ENCODE assay signal across 9 cellular contexts in genomic region chr1:12434686-12435085, GRCh38.
DNase-seq lines count a peak whose midpoint lies in the region; ATAC-seq, FAIRE-seq and TF ChIP-seq lines count a peak whose summit lies in the region.
"Had no signal": no experiment of that assay in that cellular context is flagged by ENCODE, and none has a peak within 500 bp of the region (broad histone marks: within the 10 kb centered on the region; RNA-seq: fewer than 3 reads in every experiment).

No MANE protein-coding gene starts in this region.

- H3K4me2 ChIP-seq in keratinocyte (ENCODE audit: control insufficient read depth, extremely low read depth, insufficient read depth, low read depth, low read length) = peak overlapping the region; percentile 30

- no peaks in the 10 kb centered on the region for H3K79me2 ChIP-seq in keratinocyte (ENCODE audit: control insufficient read depth, insufficient read depth, low read length)

- H4K20me1 ChIP-seq in keratinocyte (ENCODE audit: control insufficient read depth, extremely low read depth, insufficient read depth, low read length) = no peaks in the 10 kb centered on the region

- no peaks in the 10 kb centered on the region for H3K27me3 Mint-ChIP-seq in activated CD4-positive, alpha-beta T cell treated with anti-CD3 and anti-CD28 coated beads, Interleukin-2, amount 10 ng/mL, durations not matched to agents 7 days and 5 days
- no peaks in the 10 kb centered on the region for H3K27me3 Mint-ChIP-seq in activated T-helper 2 cell treated with anti-CD3 and anti-CD28 coated beads, Interferon-gamma antibody, Interleukin-2, Interleukin-4, amounts not matched to agents 10 μg/mL and 5 μg/mL and 100 μg/mL, durations not matched to agents 14 hours and 24 hours and 36 hours (ENCODE audit: low read depth)

- no peak for ATAC-seq in HG03520 (IDR thresholded peaks at IDR 0.05; ENCODE audit: unreplicated experiment)
- ATAC-seq in HG02970 (IDR thresholded peaks at IDR 0.05; ENCODE audit: low FRiP score, unreplicated experiment) = no peak

- CTCF ChIA-PET in activated CD4-positive, alpha-beta T cell treated with anti-CD3 and anti-CD28 coated beads, Interleukin-2, amount 10 ng/mL, durations not matched to agents 7 days and 5 days (lab: Charles Lee) = interaction anchor here (0.6 to 1.9 kb wide), 7 partner anchors 10 to 167 kb away, joined by 3 to 6 read pairs (median 3); no protein-coding TSS in a partner anchor

- TF ChIP-seq CTCF in keratinocyte (optimal IDR thresholded peaks at IDR 0.05 in 1 of 3, IDR thresholded peaks at IDR 0.05 in 1 of 3, conservative IDR thresholded peaks at IDR 0.05 in 1 of 3; ENCODE audit: extremely low read depth in 1 of 3, insufficient read depth in 2 of 3, low read length in 3 of 3) = no peak

- H3K4me1 ChIP-seq in keratinocyte (ENCODE audit: control insufficient read depth, extremely low read depth, insufficient read depth, low read length) = peaks cover 57% of the 10 kb centered on the region

- POLR2A ChIA-PET in activated CD4-positive, alpha-beta T cell treated with anti-CD3 and anti-CD28 coated beads, Interleukin-2, amount 10 ng/mL, durations not matched to agents 7 days and 5 days (lab: Charles Lee) = interaction anchor here (0.6 to 1.2 kb wide), 3 partner anchors 35 to 180 kb away, joined by 3 to 6 read pairs (median 5); no protein-coding TSS in a partner anchor

- H3K9me3 Mint-ChIP-seq in activated CD4-positive, alpha-beta T cell treated with anti-CD3 and anti-CD28 coated beads, Interleukin-2, amount 10 ng/mL, durations not matched to agents 7 days and 5 days = peaks cover 13% of the 10 kb centered on the region
- peaks cover 14% of the 10 kb centered on the region for H3K9me3 Mint-ChIP-seq in activated T-helper 2 cell treated with anti-CD3 and anti-CD28 coated beads, Interferon-gamma antibody, Interleukin-2, Interleukin-4, amounts not matched to agents 10 μg/mL and 5 μg/mL and 100 μg/mL, durations not matched to agents 14 hours and 24 hours and 36 hours

- no peaks in the 10 kb centered on the region for H3K9me1 ChIP-seq in keratinocyte (ENCODE audit: control insufficient read depth, extremely low read depth, insufficient read depth, low read length)

- intact Hi-C loops in activated T-helper 2 cell treated with anti-CD3 and anti-CD28 coated beads, Interferon-gamma antibody, Interleukin-2, Interleukin-4, amounts not matched to agents 10 μg/mL and 5 μg/mL and 100 μg/mL, durations not matched to agents 14 hours and 24 hours and 36 hours (cut with micrococcal nuclease) = loop anchor here (1.0 to 10.0 kb wide), 11 partner anchors 15 to 370 kb away; partner anchors contain the start of gene TNFRSF8

- H3K9ac ChIP-seq in keratinocyte (ENCODE audit: control insufficient read depth, extremely low read depth, insufficient read depth, low read length) = no peak overlapping the region

- H3K27ac Mint-ChIP-seq in activated CD4-positive, alpha-beta T cell treated with anti-CD3 and anti-CD28 coated beads, Interleukin-2, amount 10 ng/mL, durations not matched to agents 7 days and 5 days = peak overlapping the region; percentile 83
- H3K27ac Mint-ChIP-seq in activated T-helper 2 cell treated with anti-CD3 and anti-CD28 coated beads, Interferon-gamma antibody, Interleukin-2, Interleukin-4, amounts not matched to agents 10 μg/mL and 5 μg/mL and 100 μg/mL, durations not matched to agents 14 hours and 24 hours and 36 hours = peak overlapping the region; percentile 56

- peaks cover 4 to 7% of the 10 kb centered on the region in 2 experiments for H3K36me3 ChIP-seq in keratinocyte (ENCODE audit: control insufficient read depth in 2 of 2, extremely low read depth in 1 of 2, insufficient read depth in 2 of 2, low read length in 2 of 2)

- peaks cover 70% of the 10 kb centered on the region for H3K4me1 Mint-ChIP-seq in activated CD4-positive, alpha-beta T cell treated with anti-CD3 and anti-CD28 coated beads, Interleukin-2, amount 10 ng/mL, durations not matched to agents 7 days and 5 days
- H3K4me1 Mint-ChIP-seq in activated T-helper 2 cell treated with anti-CD3 and anti-CD28 coated beads, Interferon-gamma antibody, Interleukin-2, Interleukin-4, amounts not matched to agents 10 μg/mL and 5 μg/mL and 100 μg/mL, durations not matched to agents 14 hours and 24 hours and 36 hours (ENCODE audit: low read depth) = peaks cover 66% of the 10 kb centered on the region

- peaks cover 52% of the 10 kb centered on the region for H3K36me3 Mint-ChIP-seq in activated CD4-positive, alpha-beta T cell treated with anti-CD3 and anti-CD28 coated beads, Interleukin-2, amount 10 ng/mL, durations not matched to agents 7 days and 5 days (ENCODE audit: low read depth)
- H3K36me3 Mint-ChIP-seq in activated T-helper 2 cell treated with anti-CD3 and anti-CD28 coated beads, Interferon-gamma antibody, Interleukin-2, Interleukin-4, amounts not matched to agents 10 μg/mL and 5 μg/mL and 100 μg/mL, durations not matched to agents 14 hours and 24 hours and 36 hours (ENCODE audit: low read depth) = peaks cover 42% of the 10 kb centered on the region

- H3K27ac ChIP-seq in keratinocyte (ENCODE audit: control insufficient read depth, insufficient read depth, low read length) (no peak overlapping the region), temporal lobe (ENCODE audit: low read depth, low read length) (peak overlapping the region; percentile 91)
- H3K27ac ChIP-seq: HL-60 had no signal

- dilution Hi-C loops in keratinocyte (cut with MboI; ENCODE audit: extremely low pct_ligation_motif_present, low sequenced_read_pairs) = no loop called here

- FAIRE-seq in keratinocyte (lab: Jason Lieb, UNC) = no peak

- H3K9me3 ChIP-seq in keratinocyte (ENCODE audit: control insufficient read depth, low read depth, low read length) = no peaks in the 10 kb centered on the region

- no peaks in the 10 kb centered on the region for H3K27me3 ChIP-seq in keratinocyte (ENCODE audit: control insufficient read depth, extremely low read depth, insufficient read depth, low read length)

- peak overlapping the region; percentile 48 for H3K4me3 Mint-ChIP-seq in activated CD4-positive, alpha-beta T cell treated with anti-CD3 and anti-CD28 coated beads, Interleukin-2, amount 10 ng/mL, durations not matched to agents 7 days and 5 days
- no peak overlapping the region for H3K4me3 Mint-ChIP-seq in activated T-helper 2 cell treated with anti-CD3 and anti-CD28 coated beads, Interferon-gamma antibody, Interleukin-2, Interleukin-4, amounts not matched to agents 10 μg/mL and 5 μg/mL and 100 μg/mL, durations not matched to agents 14 hours and 24 hours and 36 hours (ENCODE audit: low read depth)

- H3K4me3 ChIP-seq in keratinocyte (ENCODE audit: control insufficient read depth in 2 of 3, extremely low read depth in 1 of 3, insufficient read depth in 2 of 3, low read depth in 1 of 3, low read length in 3 of 3) = peak overlapping the region in 1 of 3 experiments; percentile 13

- DNase-seq in activated CD4-positive, alpha-beta T cell treated with anti-CD3 and anti-CD28 coated beads, Interleukin-2, amount 10 ng/mL, durations not matched to agents 7 days and 5 days = no peak
- DNase-seq in activated CD4-positive, alpha-beta T cell treated with anti-CD3 and anti-CD28 coated beads for 48 hours = no peak
- no peak for DNase-seq in activated T-helper 2 cell treated with anti-CD3 and anti-CD28 coated beads, Interferon-gamma antibody, Interleukin-2, Interleukin-4, amounts not matched to agents 10 μg/mL and 5 μg/mL and 100 μg/mL, durations not matched to agents 14 hours and 24 hours and 36 hours (ENCODE audit: low spot score)
- no peak for DNase-seq in keratinocyte (ENCODE audit: low read depth, low spot score)
- DNase-seq in Ammon's horn (ENCODE audit: low spot score) = no peak

- H2AFZ ChIP-seq in keratinocyte (ENCODE audit: control insufficient read depth, low read length) = no peak overlapping the region
